In the genomic region with DNA sequence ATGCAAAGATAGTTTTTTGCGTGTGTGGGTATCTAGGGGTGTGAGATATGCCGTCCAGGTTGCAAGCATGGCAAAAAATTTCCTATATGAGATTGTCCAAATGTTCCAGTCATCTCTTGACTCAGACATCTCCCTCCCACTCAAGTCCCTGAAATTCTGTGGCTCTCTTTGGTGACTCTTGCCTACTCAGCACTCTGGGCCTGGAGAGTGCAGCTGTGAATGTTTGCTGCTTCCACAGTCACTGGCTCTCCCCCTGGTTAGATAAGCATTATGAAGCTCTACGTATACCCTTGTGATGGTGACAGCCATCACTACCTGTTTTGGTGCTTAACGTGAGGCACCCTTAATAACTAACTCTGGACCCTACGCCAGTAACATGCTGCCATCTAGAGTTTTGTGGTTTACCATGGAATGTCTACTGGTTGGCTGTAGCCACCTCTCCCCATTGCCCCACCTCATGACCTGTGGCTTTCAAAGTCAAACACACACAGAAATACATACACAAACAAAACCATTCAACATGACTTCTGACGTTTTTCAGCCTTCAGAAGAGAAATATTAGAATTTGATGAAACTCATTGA, we compare ENCODE assay signal across 9 cellular contexts.
DNase-seq lines count a peak whose midpoint lies in the region; ATAC-seq, FAIRE-seq and TF ChIP-seq lines count a peak whose summit lies in the region.
"Had no signal": no experiment of that assay in that cellular context is flagged by ENCODE, and none has a peak within 500 bp of the region (broad histone marks: within the 10 kb centered on the region; RNA-seq: fewer than 3 reads in every experiment).

No MANE protein-coding gene starts in this region.

- H3K27ac Mint-ChIP-seq in HFFc6 (peak overlapping the region; percentile 37; the same call in 1 of the 2 replicates), CD14-positive monocyte (no peak overlapping the region)
- no peak overlapping the region for H3K27ac Mint-ChIP-seq in stimulated activated effector memory CD8-positive, alpha-beta T cell treated with anti-CD3 and anti-CD28 coated beads, Interleukin-12 subunit alpha, Interleukin-12 subunit beta, amount 100 ng/mL, for 72 hours

- DNase-seq in NCI-H1092 (lab: John Stamatoyannopoulos, UW) = peak; percentile 2
- no peak for DNase-seq in NCI-H1092 treated with DMSO at 0.1 percent for 48 hours (lab: John Stamatoyannopoulos, UW)
- DNase-seq in HFFc6 = no peak
- DNase-seq in NCI-H146 (lab: John Stamatoyannopoulos, UW) = peak; percentile 79
- no peak for DNase-seq in kidney
- DNase-seq in CD14-positive monocyte (ENCODE audit: low spot score) = no peak
- DNase-seq in stimulated activated effector memory CD8-positive, alpha-beta T cell treated with anti-CD3 and anti-CD28 coated beads, Interleukin-12 subunit alpha, Interleukin-12 subunit beta, amount 100 ng/mL, for 72 hours (ENCODE audit: low spot score in 2 of 2) = no peak
- DNase-seq: heart right ventricle had no signal

- H3K9me3 Mint-ChIP-seq in HFFc6 (0 out of 2 replicates have a peak, but pooled peaks cover 4% of the 10 kb centered on the region), CD14-positive monocyte (peaks cover 0 to 14% (median 9%) of the 10 kb centered on the region in 7 donors)
- no peaks in the 10 kb centered on the region for H3K9me3 Mint-ChIP-seq in stimulated activated effector memory CD8-positive, alpha-beta T cell treated with anti-CD3 and anti-CD28 coated beads, Interleukin-12 subunit alpha, Interleukin-12 subunit beta, amount 100 ng/mL, for 72 hours

- H3K27me3 Mint-ChIP-seq in HFFc6 (ENCODE audit: insufficient read depth) (no peaks in the 10 kb centered on the region), CD14-positive monocyte (ENCODE audit: low read depth in 3 of 3) (peaks cover 0 to 2% (median 0%) of the 10 kb centered on the region in 3 donors)

- H3K4me3 Mint-ChIP-seq in HFFc6 (no peak overlapping the region), CD14-positive monocyte (no peak overlapping the region)
- no peak overlapping the region for H3K4me3 Mint-ChIP-seq in stimulated activated effector memory CD8-positive, alpha-beta T cell treated with anti-CD3 and anti-CD28 coated beads, Interleukin-12 subunit alpha, Interleukin-12 subunit beta, amount 100 ng/mL, for 72 hours

- H3K36me3 ChIP-seq in kidney (ENCODE audit: control insufficient read depth in 1 of 2, insufficient read depth in 2 of 2, low read length in 2 of 2) = no peaks in the 10 kb centered on the region
- H3K36me3 ChIP-seq: heart right ventricle had no signal

- FAIRE-seq in kidney (lab: Jason Lieb, UNC) = no peak

- H3K4me3 ChIP-seq in kidney (ENCODE audit: low read length in 2 of 2) = no peak overlapping the region
- H3K4me3 ChIP-seq: heart right ventricle had no signal

- H3K27ac ChIP-seq in kidney (ENCODE audit: low read depth in 2 of 2, low read length in 2 of 2) = no peak overlapping the region
- H3K27ac ChIP-seq: heart right ventricle had no signal

- H3K9me3 ChIP-seq in kidney (ENCODE audit: control insufficient read depth in 1 of 2, low read length in 2 of 2) = no peaks in the 10 kb centered on the region

- no peaks in the 10 kb centered on the region for H3K4me1 ChIP-seq in kidney (ENCODE audit: control insufficient read depth in 1 of 2, insufficient read depth in 1 of 2, low read depth in 1 of 2, low read length in 2 of 2)

- no peak for ATAC-seq in HG03108 (IDR thresholded peaks at IDR 0.05; ENCODE audit: unreplicated experiment)
- no peak for ATAC-seq in stimulated activated effector memory CD8-positive, alpha-beta T cell treated with anti-CD3 and anti-CD28 coated beads, Interleukin-12 subunit alpha, Interleukin-12 subunit beta, amount 100 ng/mL, for 72 hours

- H3K9ac ChIP-seq in kidney (ENCODE audit: low read length in 2 of 2) = no peak overlapping the region

- H3K36me3 Mint-ChIP-seq in HFFc6 (ENCODE audit: low read depth) (peaks cover 43% of the 10 kb centered on the region), CD14-positive monocyte (no peaks in the 10 kb centered on the region)
- no peaks in the 10 kb centered on the region for H3K36me3 Mint-ChIP-seq in stimulated activated effector memory CD8-positive, alpha-beta T cell treated with anti-CD3 and anti-CD28 coated beads, Interleukin-12 subunit alpha, Interleukin-12 subunit beta, amount 100 ng/mL, for 72 hours

- no peak for TF ChIP-seq CTCF in HFFc6 (IDR thresholded peaks at IDR 0.05)
- peak; percentile 21 for TF ChIP-seq CTCF in kidney (IDR thresholded peaks at IDR 0.05; ENCODE audit: borderline replicate concordance, extremely low read depth, insufficient read depth)
- no peak for TF ChIP-seq CTCF in CD14-positive monocyte (IDR thresholded peaks at IDR 0.05)

- H3K4me1 Mint-ChIP-seq in HFFc6 (ENCODE audit: low read depth) (peaks cover 33% of the 10 kb centered on the region), CD14-positive monocyte (no peaks in the 10 kb centered on the region)
- H3K4me1 Mint-ChIP-seq in stimulated activated effector memory CD8-positive, alpha-beta T cell treated with anti-CD3 and anti-CD28 coated beads, Interleukin-12 subunit alpha, Interleukin-12 subunit beta, amount 100 ng/mL, for 72 hours = no peaks in the 10 kb centered on the region

- intact Hi-C loops in kidney (cut with DNase I) = no loop called here
- intact Hi-C loops in CD14-positive monocyte (cut with micrococcal nuclease) = no loop called here

Comparison
In these comparisons a context has a peak if more than half of its experiments do, and no peak if none do; other contexts are left out.
1. DNase-seq: peak in NCI-H1092 (single experiment) and NCI-H146 (single experiment); none in NCI-H1092 treated with DMSO at 0.1 percent for 48 hours (single experiment), HFFc6 (single experiment), kidney (single experiment), CD14-positive monocyte (single experiment) and stimulated activated effector memory CD8-positive, alpha-beta T cell treated with anti-CD3 and anti-CD28 coated beads, Interleukin-12 subunit alpha, Interleukin-12 subunit beta, amount 100 ng/mL, for 72 hours (0 of 2).